In genomic region chr13:60647547-60647946, GRCh38 we compare ENCODE assay signal across 28 cellular contexts.
"Had no signal": no experiment of that assay in that cellular context is flagged by ENCODE, and none has a peak within 500 bp of the region (broad histone marks: within the 10 kb centered on the region; RNA-seq: fewer than 3 reads in every experiment).

No MANE protein-coding gene starts in this region.

- H3K27me3 Mint-ChIP-seq: activated CD4-positive, alpha-beta memory T cell treated with anti-CD3 and anti-CD28 coated beads, Interleukin-2, amount 10 ng/mL, durations not matched to agents 7 days and 5 days had no signal

- H3K9me3 ChIP-seq: ascending aorta had no signal

- H3K27me3 ChIP-seq: ascending aorta, cardiac muscle cell had no signal

- H3K4me3 ChIP-seq: ascending aorta, cardiac muscle cell had no signal

- H3K4me3 Mint-ChIP-seq: activated CD4-positive, alpha-beta memory T cell treated with anti-CD3 and anti-CD28 coated beads, Interleukin-2, amount 10 ng/mL, durations not matched to agents 7 days and 5 days; activated CD8-positive, alpha-beta memory T cell treated with anti-CD3 and anti-CD28 coated beads, Interleukin-2, amount 10 ng/mL, durations not matched to agents 7 days and 5 days; activated naive CD4-positive, alpha-beta T cell treated with anti-CD3 and anti-CD28 coated beads, Interleukin-2, amount 50 U/mL, for 24 hours; activated naive CD8-positive, alpha-beta T cell treated with anti-CD3 and anti-CD28 coated beads, Interleukin-2, amount 10 ng/mL, durations not matched to agents 7 days and 5 days; central memory CD8-positive, alpha-beta T cell had no signal

- H3K27ac ChIP-seq: ascending aorta, cardiac muscle cell, VCaP had no signal

- H3K4me1 Mint-ChIP-seq: activated CD4-positive, alpha-beta memory T cell treated with anti-CD3 and anti-CD28 coated beads, Interleukin-2, amount 10 ng/mL, durations not matched to agents 7 days and 5 days; activated CD8-positive, alpha-beta memory T cell treated with anti-CD3 and anti-CD28 coated beads, Interleukin-2, amount 10 ng/mL, durations not matched to agents 7 days and 5 days; activated naive CD4-positive, alpha-beta T cell treated with anti-CD3 and anti-CD28 coated beads, Interleukin-2, amount 50 U/mL, for 24 hours; activated naive CD8-positive, alpha-beta T cell treated with anti-CD3 and anti-CD28 coated beads, Interleukin-2, amount 10 ng/mL, durations not matched to agents 7 days and 5 days; central memory CD8-positive, alpha-beta T cell had no signal

- H3K9me3 Mint-ChIP-seq: activated CD4-positive, alpha-beta memory T cell treated with anti-CD3 and anti-CD28 coated beads, Interleukin-2, amount 10 ng/mL, durations not matched to agents 7 days and 5 days; activated naive CD4-positive, alpha-beta T cell treated with anti-CD3 and anti-CD28 coated beads, Interleukin-2, amount 50 U/mL, for 24 hours; activated naive CD8-positive, alpha-beta T cell treated with anti-CD3 and anti-CD28 coated beads, Interleukin-2, amount 10 ng/mL, durations not matched to agents 7 days and 5 days had no signal

- H3K4me1 ChIP-seq: ascending aorta had no signal

- H3K36me3 ChIP-seq: ascending aorta, cardiac muscle cell had no signal

- H3K27ac Mint-ChIP-seq: activated CD4-positive, alpha-beta memory T cell treated with anti-CD3 and anti-CD28 coated beads, Interleukin-2, amount 10 ng/mL, durations not matched to agents 7 days and 5 days; activated CD8-positive, alpha-beta memory T cell treated with anti-CD3 and anti-CD28 coated beads, Interleukin-2, amount 10 ng/mL, durations not matched to agents 7 days and 5 days; activated naive CD4-positive, alpha-beta T cell treated with anti-CD3 and anti-CD28 coated beads, Interleukin-2, amount 50 U/mL, for 24 hours; activated naive CD8-positive, alpha-beta T cell treated with anti-CD3 and anti-CD28 coated beads, Interleukin-2, amount 10 ng/mL, durations not matched to agents 7 days and 5 days had no signal

- DNase-seq: activated CD4-positive, alpha-beta memory T cell treated with anti-CD3 and anti-CD28 coated beads, Interleukin-2, amount 10 ng/mL, durations not matched to agents 7 days and 5 days; activated CD4-positive, alpha-beta T cell treated with anti-CD3 and anti-CD28 coated beads for 1 hour; activated CD4-positive, alpha-beta T cell treated with anti-CD3 and anti-CD28 coated beads for 48 hours; activated CD4-positive, CD25-positive, alpha-beta regulatory T cell; activated CD8-positive, alpha-beta memory T cell treated with anti-CD3 and anti-CD28 coated beads for 24 hours; activated CD8-positive, alpha-beta memory T cell treated with anti-CD3 and anti-CD28 coated beads, Interleukin-2, amount 10 ng/mL, durations not matched to agents 7 days and 5 days; activated CD8-positive, alpha-beta memory T cell treated with anti-CD3 and anti-CD28 coated beads, Interleukin-2, amount 50 U/mL, for 48 hours; activated effector memory CD4-positive, alpha-beta T cell treated with anti-CD3 and anti-CD28 coated beads, Interleukin-2, amount 50 U/mL, for 16 hours; activated naive CD4-positive, alpha-beta T cell; activated naive CD8-positive, alpha-beta T cell treated with anti-CD3 and anti-CD28 coated beads, Interleukin-2, amount 10 ng/mL, durations not matched to agents 7 days and 5 days; activated T-cell treated with anti-CD3 and anti-CD28 coated beads, Interleukin-2, amount 50 U/mL, for 48 hours; amygdala; NCI-H1105; NCI-H1417 treated with DMSO at 0.1 percent for 48 hours; NCI-H187 treated with DMSO at 0.1 percent for 48 hours; NCI-H2081; NCI-H446 treated with DMSO at 0.1 percent for 48 hours; NK-92 treated with Interleukin-12 subunit alpha and Interleukin-12 subunit beta, amount 100 ng/mL, for 24 hours; Right ventricle myocardium superior; SW 1271; T-helper 1 cell; T-helper 2 cell; T-helper 9 cell had no signal

- H3K36me3 Mint-ChIP-seq: activated CD8-positive, alpha-beta memory T cell treated with anti-CD3 and anti-CD28 coated beads, Interleukin-2, amount 10 ng/mL, durations not matched to agents 7 days and 5 days; activated naive CD4-positive, alpha-beta T cell treated with anti-CD3 and anti-CD28 coated beads, Interleukin-2, amount 50 U/mL, for 24 hours; activated naive CD8-positive, alpha-beta T cell treated with anti-CD3 and anti-CD28 coated beads, Interleukin-2, amount 10 ng/mL, durations not matched to agents 7 days and 5 days had no signal
